Comparison of ENCODE assay signal across 8 cellular contexts in the genomic region with DNA sequence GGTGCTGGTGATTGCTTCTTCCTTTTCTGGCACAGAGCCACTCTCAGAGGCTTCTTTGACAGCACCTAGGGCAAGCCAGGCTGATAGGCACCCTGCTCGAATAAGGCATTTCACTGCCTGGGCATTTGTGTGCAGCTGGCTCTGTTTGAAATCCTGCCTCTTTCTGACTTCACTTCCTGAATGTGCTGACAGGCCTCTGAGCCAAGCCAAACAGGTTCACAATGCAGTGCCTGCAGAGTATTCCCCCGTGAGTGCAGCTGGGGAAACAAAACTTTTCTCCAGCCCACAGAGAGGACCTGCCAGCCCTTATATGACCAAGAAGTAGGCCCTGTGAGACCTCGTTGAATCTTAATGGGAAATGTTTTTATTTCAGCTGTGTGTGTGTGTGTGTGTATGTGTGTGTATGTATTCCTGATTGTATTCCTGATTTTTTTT. TPM values are rescaled to one million over a fixed set of nuclear protein-coding genes. Genes with fewer than 3 reads are reported as not detected.
DNase-seq lines count a peak whose midpoint lies in the region; ATAC-seq, FAIRE-seq and TF ChIP-seq lines count a peak whose summit lies in the region.
"Had no signal": no experiment of that assay in that cellular context is flagged by ENCODE, and none has a peak within 500 bp of the region (broad histone marks: within the 10 kb centered on the region; RNA-seq: fewer than 3 reads in every experiment).

No MANE protein-coding gene starts in this region.

- no peak for TF ChIP-seq CTCF in H1 (IDR thresholded peaks at IDR 0.05; ENCODE audit: control extremely low read depth in 1 of 3, insufficient read depth in 1 of 3, low read depth in 1 of 3, low read length in 3 of 3)

- peaks cover 0 to 3% (median under 1%) of the 10 kb centered on the region in 4 experiments; a peak in 1 of 7 replicates for H3K4me1 ChIP-seq in H1 (replicated peaks in 1 of 4; ENCODE audit: control insufficient read depth in 3 of 4, insufficient read depth in 4 of 4, low read length in 3 of 4)
- no peaks in the 10 kb centered on the region for H3K4me1 ChIP-seq in CD8-positive, alpha-beta memory T cell (ENCODE audit: insufficient read depth, low read length)

- H3K4me1 Mint-ChIP-seq in naive B cell = peaks cover 16 to 22% (median 19%) of the 10 kb centered on the region in 3 donors
- peaks cover 11% of the 10 kb centered on the region for H3K4me1 Mint-ChIP-seq in stimulated activated naive CD8-positive, alpha-beta T cell treated with anti-CD3 and anti-CD28 coated beads, Interleukin-15, amount 100 ng/mL, for 72 hours
- H3K4me1 Mint-ChIP-seq in CD8-positive, alpha-beta memory T cell = peaks cover 2 to 12% (median 6%) of the 10 kb centered on the region in 3 donors

- no peak overlapping the region for H2BK12ac ChIP-seq in H1 (ENCODE audit: low read depth, low read length)

- H3K23ac ChIP-seq in H1 (ENCODE audit: insufficient read length) = no peak overlapping the region

- H3K9me3 ChIP-seq in H1 (ENCODE audit: insufficient read depth in 2 of 2, low read depth in 1 of 2, low read length in 1 of 2) = no peaks in the 10 kb centered on the region
- no peaks in the 10 kb centered on the region for H3K9me3 ChIP-seq in CD8-positive, alpha-beta memory T cell (ENCODE audit: low read length)
- H3K9me3 ChIP-seq: ovary had no signal

- no peaks in the 10 kb centered on the region for H3K23me2 ChIP-seq in H1 (ENCODE audit: low read depth, low read length)

- no peak overlapping the region for H3K27ac ChIP-seq in H1 (ENCODE audit: low read depth, low read length)
- H3K27ac ChIP-seq in CD8-positive, alpha-beta memory T cell (ENCODE audit: low read depth, low read length) = no peak overlapping the region
- H3K27ac ChIP-seq: ovary had no signal

- no peak overlapping the region; the same call in 1 of the 2 replicates for H2BK15ac ChIP-seq in H1 (ENCODE audit: low read length)

- H3K36me3 Mint-ChIP-seq in naive B cell = no peaks in the 10 kb centered on the region
- no peaks in the 10 kb centered on the region for H3K36me3 Mint-ChIP-seq in CD8-positive, alpha-beta memory T cell

- H2AK5ac ChIP-seq in H1 (ENCODE audit: low read depth, low read length) = no peak overlapping the region

- H3K9ac ChIP-seq in H1 (replicated peaks in 1 of 4; ENCODE audit: extremely low read depth in 1 of 4, low read depth in 3 of 4, low read length in 3 of 4) = no peak overlapping the region

- WGBS in H1 (ENCODE audit: extremely low coverage in 1 of 2, insufficient coverage in 1 of 2, insufficient read length in 1 of 2, insufficient replicate concordance in 2 of 2, low coverage in 1 of 2, low lambda C conversion rate in 2 of 2, missing lambda C conversion rate in 1 of 2), 2 experiments = 82% methylated on average over 3 of the region's 3 CpGs; no CpG with 5 or more reads in 1 of the 2 experiments

- H3K36me3 ChIP-seq in H1 (ENCODE audit: control insufficient read depth in 2 of 4, insufficient read depth in 4 of 4, low read length in 3 of 4) = no peaks in the 10 kb centered on the region
- H3K36me3 ChIP-seq in CD8-positive, alpha-beta memory T cell (ENCODE audit: insufficient read depth, low read length) = no peaks in the 10 kb centered on the region
- H3K36me3 ChIP-seq: ovary had no signal

- no peak for TF ChIP-seq EP300 in H1 (IDR thresholded peaks at IDR 0.05; ENCODE audit: borderline replicate concordance in 1 of 2, low read depth in 2 of 2, low read length in 2 of 2)

- peak; percentile 73 for ATAC-seq in GM18870 (IDR thresholded peaks at IDR 0.05; ENCODE audit: unreplicated experiment)
- ATAC-seq in HG02943 (IDR thresholded peaks at IDR 0.05; ENCODE audit: low read depth, unreplicated experiment) = peak; percentile 76
- peak; percentile 77 for ATAC-seq in naive B cell (ENCODE audit: low read depth in 2 of 2)
- no peak for ATAC-seq in stimulated activated naive CD8-positive, alpha-beta T cell treated with anti-CD3 and anti-CD28 coated beads, Interleukin-15, amount 100 ng/mL, for 72 hours

- no peaks in the 10 kb centered on the region for H3K9me3 Mint-ChIP-seq in naive B cell
- no peaks in the 10 kb centered on the region for H3K9me3 Mint-ChIP-seq in stimulated activated naive CD8-positive, alpha-beta T cell treated with anti-CD3 and anti-CD28 coated beads, Interleukin-15, amount 100 ng/mL, for 72 hours
- H3K9me3 Mint-ChIP-seq in CD8-positive, alpha-beta memory T cell = no peaks in the 10 kb centered on the region

- no peak overlapping the region for H3K56ac ChIP-seq in H1 (replicated peaks; ENCODE audit: insufficient read length, low read depth, low read length)

- no peak for TF ChIP-seq POLR2A in H1 (IDR thresholded peaks at IDR 0.05; ENCODE audit: control extremely low read depth in 1 of 2, low read depth in 2 of 2, low read length in 2 of 2)

- H4K20me1 ChIP-seq in H1 (replicated peaks in 1 of 2; ENCODE audit: control insufficient read depth in 1 of 2, insufficient read depth in 2 of 2, low read length in 2 of 2) = no peaks in the 10 kb centered on the region

- H3K79me1 ChIP-seq in H1 (ENCODE audit: low read depth, low read length) = no peaks in the 10 kb centered on the region

- no peak overlapping the region for H2BK120ac ChIP-seq in H1 (replicated peaks; ENCODE audit: low read depth, low read length)

- H4K8ac ChIP-seq in H1 (ENCODE audit: extremely low read depth, insufficient read depth, low read length) = peak overlapping the region; percentile 43; the same call in 1 of the 2 replicates

- H4K5ac ChIP-seq in H1 (ENCODE audit: insufficient read length, low read depth, low read length) = no peak overlapping the region

- peak overlapping the region in 5 of 6 donors; percentile 59 to 93 (median 80) for H3K27ac Mint-ChIP-seq in naive B cell
- H3K27ac Mint-ChIP-seq in stimulated activated naive CD8-positive, alpha-beta T cell treated with anti-CD3 and anti-CD28 coated beads, Interleukin-15, amount 100 ng/mL, for 72 hours = no peak overlapping the region
- H3K27ac Mint-ChIP-seq in CD8-positive, alpha-beta memory T cell = peak overlapping the region in 1 of 8 donors; percentile 24

- FAIRE-seq in H1 (lab: Jason Lieb, UNC) = no peak

- CTCF ChIA-PET in H1 (lab: Charles Lee; ENCODE audit: partially characterized antibody) = interaction anchor here (0.7 to 1.7 kb wide), 8 partner anchors 8 to 791 kb away, joined by 3 to 11 read pairs (median 3); no protein-coding TSS in a partner anchor
- CTCF ChIA-PET in CD8-positive, alpha-beta memory T cell (lab: Charles Lee) = interaction anchor here (1.1 to 1.7 kb wide), 2 partner anchors 9 to 926 kb away, joined by 4 to 7 read pairs; no protein-coding TSS in a partner anchor

- H3K27me3 ChIP-seq in H1 (replicated peaks in 1 of 4; ENCODE audit: control insufficient read depth in 3 of 4, extremely low read depth in 1 of 4, insufficient read depth in 3 of 4, low read length in 3 of 4) = peaks cover 0 to 1% (median 0%) of the 10 kb centered on the region in 4 experiments; a peak in 3 of 7 replicates
- H3K27me3 ChIP-seq in CD8-positive, alpha-beta memory T cell (ENCODE audit: insufficient read depth, low read length, poor library complexity, severe bottlenecking) = no peaks in the 10 kb centered on the region
- H3K27me3 ChIP-seq: ovary had no signal

- H2BK20ac ChIP-seq in H1 (ENCODE audit: low read length) = no peak overlapping the region

- H4K91ac ChIP-seq in H1 (replicated peaks; ENCODE audit: insufficient read length, low read length) = peak overlapping the region; percentile 17

- H3K4ac ChIP-seq in H1 (replicated peaks; ENCODE audit: insufficient read length, low read depth, low read length) = no peak overlapping the region

- no peak overlapping the region for H3K14ac ChIP-seq in H1 (ENCODE audit: insufficient read length)

- POLR2A ChIA-PET in H1 (lab: Charles Lee; ENCODE audit: partially characterized antibody) = interaction anchor here (1.3 to 2.0 kb wide), 2 partner anchors 9 to 68 kb away, joined by 3 to 9 read pairs; no protein-coding TSS in a partner anchor
- POLR2A ChIA-PET in CD8-positive, alpha-beta memory T cell (lab: Charles Lee) = no interaction called here

- H2BK5ac ChIP-seq in H1 (ENCODE audit: low read depth, low read length) = no peak overlapping the region

- H3K4me3 ChIP-seq in H1 (ENCODE audit: extremely low read depth in 1 of 4, insufficient read depth in 2 of 4, low read depth in 3 of 4, low read length in 4 of 4) = no peak overlapping the region
- H3K4me3 ChIP-seq in CD8-positive, alpha-beta memory T cell (ENCODE audit: low read length) = no peak overlapping the region
- H3K4me3 ChIP-seq: ovary had no signal

- H3K18ac ChIP-seq in H1 (ENCODE audit: extremely low read depth, low read length) = no peak overlapping the region

- DNase-seq in NCI-H345 treated with DMSO at 0.1 percent for 48 hours (lab: John Stamatoyannopoulos, UW; ENCODE audit: unreplicated experiment) (peak; percentile 93), H1 (ENCODE audit: low read depth in 1 of 2, low spot score in 2 of 2) (no peak), naive B cell (peak; percentile 20)
- no peak for DNase-seq in stimulated activated naive CD8-positive, alpha-beta T cell treated with anti-CD3 and anti-CD28 coated beads, Interleukin-15, amount 100 ng/mL, for 72 hours
- DNase-seq in CD8-positive, alpha-beta memory T cell = no peak

- no peak overlapping the region for H3K4me2 ChIP-seq in H1 (ENCODE audit: insufficient read depth in 1 of 2, low read depth in 2 of 2, low read length in 2 of 2)

- 0 out of 2 replicates have a peak overlapping the region, but pooled peaks have one; percentile 54 for H2AFZ ChIP-seq in H1 (ENCODE audit: low read length)

- TF ChIP-seq RAD21 in H1 (IDR thresholded peaks at IDR 0.05 in 1 of 2, conservative IDR thresholded peaks at IDR 0.05 in 1 of 2; ENCODE audit: low read depth in 2 of 2, low read length in 2 of 2) = no peak

- no peaks in the 10 kb centered on the region for H3K79me2 ChIP-seq in H1 (ENCODE audit: control insufficient read depth in 1 of 2, insufficient read depth in 2 of 2, low read length in 2 of 2)

- no peaks in the 10 kb centered on the region for H3K27me3 Mint-ChIP-seq in naive B cell
- H3K27me3 Mint-ChIP-seq in stimulated activated naive CD8-positive, alpha-beta T cell treated with anti-CD3 and anti-CD28 coated beads, Interleukin-15, amount 100 ng/mL, for 72 hours = peaks cover 1% of the 10 kb centered on the region
- no peaks in the 10 kb centered on the region for H3K27me3 Mint-ChIP-seq in CD8-positive, alpha-beta memory T cell

- H3K4me3 Mint-ChIP-seq in naive B cell = peak overlapping the region in 7 of 8 donors; percentile 17 to 85 (median 42)
- H3K4me3 Mint-ChIP-seq in stimulated activated naive CD8-positive, alpha-beta T cell treated with anti-CD3 and anti-CD28 coated beads, Interleukin-15, amount 100 ng/mL, for 72 hours = no peak overlapping the region
- no peak overlapping the region for H3K4me3 Mint-ChIP-seq in CD8-positive, alpha-beta memory T cell

RNA-seq across cellular contexts. Expression of a gene that starts 10.4 kb away (rescaled TPM):
- total RNA-seq in H1 (2021; fragmentation: NEBNext Ultra II Directional; extraction: Animal tissue kit (Norgen Biotek cat#: 25700)) = 10.9 and 13.5 TPM in 2 replicates
- polyA plus RNA-seq in H1 (2011; rRNA removed) = 4.4 and 6.6 TPM in 2 replicates
- polyA plus RNA-seq in H1 (2011; cell fraction: cytosol; rRNA removed) = 7.0 TPM
- 11.3 TPM for polyA plus RNA-seq in H1 (2011; cell fraction: nucleus; rRNA removed)
- 5.0 to 9.8 TPM (median 6.1 TPM) in 4 replicates for polyA plus RNA-seq in H1 (2012, experiment 1 of 2)
- 6.6 TPM for polyA plus RNA-seq in H1 (2012, experiment 2 of 2)
- 4.8 TPM for polyA plus RNA-seq in H1 (2013, experiment 1 of 2)
- polyA plus RNA-seq in H1 (2013, experiment 2 of 2) = 5.4 TPM
- 2.9 and 5.5 TPM in 2 replicates for polyA minus RNA-seq in H1 (2011; rRNA and poly(A)+ RNA removed)
- 7.0 TPM for polyA minus RNA-seq in H1 (2011; cell fraction: cytosol; rRNA and poly(A)+ RNA removed)
- polyA minus RNA-seq in H1 (2011; cell fraction: nucleus; rRNA and poly(A)+ RNA removed) = 55.3 TPM
- 100 to 1,000 TPM in 5 of 6 donors, 10 to 100 TPM in 1; 65.0 to 352 (median 221) TPM for polyA plus RNA-seq in naive B cell (ENCODE audit: low read depth in 6 of 6)
- total RNA-seq in CD8-positive, alpha-beta memory T cell = 10 to 100 TPM; 25.5 to 27.7 TPM
- 163 TPM for polyA plus RNA-seq in CD8-positive, alpha-beta memory T cell

Comparison
In these comparisons a context has a peak if more than half of its experiments do, and no peak if none do; other contexts are left out.
1. DNase-seq: peak in NCI-H345 treated with DMSO at 0.1 percent for 48 hours (single experiment) and naive B cell (single experiment); none in H1 (0 of 2), stimulated activated naive CD8-positive, alpha-beta T cell treated with anti-CD3 and anti-CD28 coated beads, Interleukin-15, amount 100 ng/mL, for 72 hours (0 of 2) and CD8-positive, alpha-beta memory T cell (0 of 5).
2. H3K27ac Mint-ChIP-seq: peak in naive B cell (5 of 6); none in stimulated activated naive CD8-positive, alpha-beta T cell treated with anti-CD3 and anti-CD28 coated beads, Interleukin-15, amount 100 ng/mL, for 72 hours (0 of 2).
3. H3K4me3 Mint-ChIP-seq: peak in naive B cell (7 of 8); none in stimulated activated naive CD8-positive, alpha-beta T cell treated with anti-CD3 and anti-CD28 coated beads, Interleukin-15, amount 100 ng/mL, for 72 hours (0 of 2) and CD8-positive, alpha-beta memory T cell (0 of 7).
4. RNA of a gene that starts 10.4 kb away (polyA plus RNA-seq): 65.0 to 352 TPM in naive B cell and 163 TPM in CD8-positive, alpha-beta memory T cell (single experiment); 4.4 to 11.3 TPM in H1; every median in the first group is over 4 times any median in the second.